In the genomic region with DNA sequence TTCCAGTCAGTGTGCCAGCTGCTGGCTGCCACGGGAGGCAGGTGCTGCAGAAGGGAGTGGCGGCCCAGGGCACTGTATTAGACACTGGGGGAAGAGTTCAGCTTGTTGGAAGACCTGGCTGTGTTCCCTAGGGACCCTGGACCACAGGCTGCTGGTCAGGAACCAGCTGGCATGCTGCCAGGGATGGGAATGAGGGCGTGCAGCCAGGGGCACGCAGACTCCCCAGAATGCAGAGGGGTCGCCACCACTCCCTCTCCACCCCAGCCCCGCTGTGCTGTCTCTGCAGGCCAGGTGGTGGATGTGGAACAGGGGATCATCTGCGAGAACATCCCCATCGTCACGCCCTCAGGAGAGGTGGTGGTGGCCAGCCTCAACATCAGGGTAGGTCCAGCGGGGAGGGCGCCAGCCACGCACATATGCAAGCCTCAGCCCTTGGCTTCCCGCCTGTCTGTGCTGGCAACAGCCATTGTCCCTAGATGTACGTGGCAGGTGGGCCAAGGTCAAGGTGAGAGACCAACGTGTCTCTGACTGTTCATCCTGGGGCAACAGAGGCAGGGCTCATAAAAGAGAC, we compare ENCODE assay signal across 18 cellular contexts. TPM values are rescaled to one million over a fixed set of nuclear protein-coding genes. Genes with fewer than 3 reads are reported as not detected.
DNase-seq lines count a peak whose midpoint lies in the region; ATAC-seq and TF ChIP-seq lines count a peak whose summit lies in the region.
"Had no signal": no experiment of that assay in that cellular context is flagged by ENCODE, and none has a peak within 500 bp of the region (broad histone marks: within the 10 kb centered on the region; RNA-seq: fewer than 3 reads in every experiment).

No MANE protein-coding gene starts in this region.

- no peak overlapping the region for H3K9ac ChIP-seq in SK-N-SH

- CTCF ChIA-PET in SK-N-SH (lab: Yijun Ruan, JAX) (no interaction called here), HEK293 (lab: Yijun Ruan, JAX) (no interaction called here)

- H3K9me3 Mint-ChIP-seq in stimulated activated effector memory CD8-positive, alpha-beta T cell treated with anti-CD3 and anti-CD28 coated beads, Interleukin-12 subunit alpha, Interleukin-12 subunit beta, amount 100 ng/mL, for 72 hours = no peaks in the 10 kb centered on the region
- H3K9me3 Mint-ChIP-seq: CD8-positive, alpha-beta T cell; GM23338 had no signal

- H4K20me1 ChIP-seq in SK-N-SH (ENCODE audit: insufficient read depth) = no peaks in the 10 kb centered on the region

- H3K4me3 ChIP-seq in SK-N-SH (ENCODE audit: low read depth in 2 of 2, low read length in 1 of 2) (no peak overlapping the region), HEK293 (ENCODE audit: low read depth, low read length) (no peak overlapping the region), SJCRH30 (no peak overlapping the region)
- H3K4me3 ChIP-seq: GM23338, PC-9 had no signal

- peaks cover 25% of the 10 kb centered on the region for H3K4me1 Mint-ChIP-seq in stimulated activated effector memory CD8-positive, alpha-beta T cell treated with anti-CD3 and anti-CD28 coated beads, Interleukin-12 subunit alpha, Interleukin-12 subunit beta, amount 100 ng/mL, for 72 hours

- H3K79me2 ChIP-seq in SK-N-SH (ENCODE audit: insufficient read depth) = no peaks in the 10 kb centered on the region

- no peaks in the 10 kb centered on the region for H3F3A ChIP-seq in SK-N-SH (replicated peaks; ENCODE audit: insufficient read depth)

- no peaks in the 10 kb centered on the region for H3K36me3 Mint-ChIP-seq in stimulated activated effector memory CD8-positive, alpha-beta T cell treated with anti-CD3 and anti-CD28 coated beads, Interleukin-12 subunit alpha, Interleukin-12 subunit beta, amount 100 ng/mL, for 72 hours

- POLR2A ChIA-PET in SK-N-SH (lab: Yijun Ruan, JAX) = no interaction called here
- POLR2A ChIA-PET in HEK293 (lab: Yijun Ruan, JAX) = no interaction called here

- H2AFZ ChIP-seq in SK-N-SH (ENCODE audit: low read depth) = no peak overlapping the region
- H2AFZ ChIP-seq: GM23338, PC-9 had no signal

- H3K9me2 ChIP-seq in SK-N-SH = no peaks in the 10 kb centered on the region

- H3K4me2 ChIP-seq in SK-N-SH = no peak overlapping the region
- H3K4me2 ChIP-seq: GM23338, PC-9 had no signal

- H3K27ac ChIP-seq in SK-N-SH (ENCODE audit: low read depth in 2 of 2, low read length in 1 of 2) (no peak overlapping the region), HEK293 (ENCODE audit: extremely low read depth, low read depth, low read length) (no peak overlapping the region), SJCRH30 (no peak overlapping the region)
- H3K27ac ChIP-seq: PC-9 had no signal

- no peak for ATAC-seq in SK-N-SH treated with all-trans-retinoic acid at 6 μM for 48 hours
- ATAC-seq in stimulated activated effector memory CD8-positive, alpha-beta T cell treated with anti-CD3 and anti-CD28 coated beads, Interleukin-12 subunit alpha, Interleukin-12 subunit beta, amount 100 ng/mL, for 72 hours = no peak
- ATAC-seq in HG02763 (IDR thresholded peaks at IDR 0.05; ENCODE audit: unreplicated experiment) = no peak
- ATAC-seq: CD8-positive, alpha-beta T cell; GM23338; HCT116 had no signal

- H3K27ac Mint-ChIP-seq in stimulated activated effector memory CD8-positive, alpha-beta T cell treated with anti-CD3 and anti-CD28 coated beads, Interleukin-12 subunit alpha, Interleukin-12 subunit beta, amount 100 ng/mL, for 72 hours = peak overlapping the region; percentile 67
- H3K27ac Mint-ChIP-seq: CD8-positive, alpha-beta T cell; GM23338 had no signal

- WGBS in SK-N-SH (ENCODE audit: low lambda C conversion rate) = 50% methylated on average over 2 of the region's 15 CpGs

- TF ChIP-seq CTCF in SK-N-SH (IDR thresholded peaks at IDR 0.05) (no peak), HEK293 (tag by site-specific recombination; IDR thresholded peaks at IDR 0.05) (no peak)

- no peak overlapping the region for H3K4me3 Mint-ChIP-seq in stimulated activated effector memory CD8-positive, alpha-beta T cell treated with anti-CD3 and anti-CD28 coated beads, Interleukin-12 subunit alpha, Interleukin-12 subunit beta, amount 100 ng/mL, for 72 hours
- H3K4me3 Mint-ChIP-seq: CD8-positive, alpha-beta T cell; GM23338 had no signal

- H3K36me3 ChIP-seq in SK-N-SH (replicated peaks in 1 of 2; ENCODE audit: control insufficient read depth in 1 of 2, insufficient read depth in 2 of 2, low read length in 1 of 2) = peaks cover 0 to 4% of the 10 kb centered on the region in 2 experiments
- H3K36me3 ChIP-seq in HEK293 (ENCODE audit: control insufficient read depth in 2 of 2, insufficient read depth in 1 of 2, low read length in 2 of 2) = peaks cover 0 to 28% of the 10 kb centered on the region in 2 experiments; a peak in 1 of 3 replicates
- no peaks in the 10 kb centered on the region for H3K36me3 ChIP-seq in SJCRH30

- TF ChIP-seq EP300 in SK-N-SH (IDR thresholded peaks at IDR 0.05; ENCODE audit: borderline replicate concordance in 1 of 2, low read depth in 1 of 2, low read length in 1 of 2) = no peak

- H3K27me3 ChIP-seq in SK-N-SH (ENCODE audit: insufficient read depth) (no peaks in the 10 kb centered on the region; the same call in none of the 2 replicates), SJCRH30 (no peaks in the 10 kb centered on the region)

- DNase-seq in SK-N-SH (peak; percentile 53), SJCRH30 (peak; percentile 20 to 22), NCI-H510A (lab: John Stamatoyannopoulos, UW) (no peak), DMS 273 treated with DMSO at 0.1 percent for 48 hours (lab: John Stamatoyannopoulos, UW) (no peak)
- no peak for DNase-seq in stimulated activated effector memory CD8-positive, alpha-beta T cell treated with anti-CD3 and anti-CD28 coated beads, Interleukin-12 subunit alpha, Interleukin-12 subunit beta, amount 100 ng/mL, for 72 hours (ENCODE audit: low spot score in 2 of 2)
- DNase-seq: CD8-positive, alpha-beta T cell; NCI-H1048; NCI-H1694; NCI-H2081 treated with DMSO at 0.1 percent for 48 hours; NCI-H2227 treated with DMSO at 0.1 percent for 48 hours; NCI-H524; PC-9 had no signal

- no peak for TF ChIP-seq RAD21 in SK-N-SH (IDR thresholded peaks at IDR 0.05; ENCODE audit: low read length)

- H3K9me3 ChIP-seq in SK-N-SH (no peaks in the 10 kb centered on the region), HEK293 (ENCODE audit: control insufficient read depth, insufficient read depth, low read depth, low read length) (no peaks in the 10 kb centered on the region), SJCRH30 (replicated peaks) (no peaks in the 10 kb centered on the region)

- H3K4me1 ChIP-seq in SK-N-SH (ENCODE audit: control insufficient read depth in 1 of 2, insufficient read depth in 2 of 2, low read depth in 1 of 2, low read length in 1 of 2) (peaks cover 0 to 7% of the 10 kb centered on the region in 2 experiments; a peak in 1 of 4 replicates), HEK293 (ENCODE audit: control insufficient read depth, insufficient read depth, low read length) (no peaks in the 10 kb centered on the region), SJCRH30 (no peaks in the 10 kb centered on the region)

TF ChIP-seq in SK-N-SH, 30 proteins besides CTCF, POLR2A, EP300 and RAD21 (continues in another document):
- TF ChIP-seq FOXM1 (IDR thresholded peaks at IDR 0.05; ENCODE audit: low read depth) = no peak
- no peak for TF ChIP-seq FOSL2 (IDR thresholded peaks at IDR 0.05; ENCODE audit: borderline replicate concordance, low read depth)
- TF ChIP-seq GATA2 (CRISPR knock-in tag; IDR thresholded peaks at IDR 0.05) = no peak
- TF ChIP-seq EZH2phosphoT487 (IDR thresholded peaks at IDR 0.05; ENCODE audit: borderline replicate concordance, low read depth) = no peak

TF ChIP-seq in HEK293, 187 proteins besides CTCF, POLR2A, EP300 and RAD21 (continues in another document):
- TF ChIP-seq, protein P1, sequence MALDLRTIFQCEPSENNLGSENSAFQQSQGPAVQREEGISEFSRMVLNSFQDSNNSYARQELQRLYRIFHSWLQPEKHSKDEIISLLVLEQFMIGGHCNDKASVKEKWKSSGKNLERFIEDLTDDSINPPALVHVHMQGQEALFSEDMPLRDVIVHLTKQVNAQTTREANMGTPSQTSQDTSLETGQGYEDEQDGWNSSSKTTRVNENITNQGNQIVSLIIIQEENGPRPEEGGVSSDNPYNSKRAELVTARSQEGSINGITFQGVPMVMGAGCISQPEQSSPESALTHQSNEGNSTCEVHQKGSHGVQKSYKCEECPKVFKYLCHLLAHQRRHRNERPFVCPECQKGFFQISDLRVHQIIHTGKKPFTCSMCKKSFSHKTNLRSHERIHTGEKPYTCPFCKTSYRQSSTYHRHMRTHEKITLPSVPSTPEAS (tag by site-specific recombination; IDR thresholded peaks at IDR 0.05) = no peak

RNA-seq across cellular contexts. Expression of gene ABCD1, which starts 12.3 kb away (rescaled TPM):
- 7.2 and 7.9 TPM in 2 replicates for polyA plus RNA-seq in SK-N-SH (2012; rRNA removed)
- polyA plus RNA-seq in SK-N-SH (2012; cell fraction: cytosol; rRNA removed) = 2.8 and 5.4 TPM in 2 replicates
- polyA plus RNA-seq in SK-N-SH (2012; cell fraction: nucleus; rRNA removed) = 17.4 and 18.9 TPM in 2 replicates
- total RNA-seq in SJCRH30 (2014; rRNA removed; shearing (Covaris generic)) = 4.8 and 4.9 TPM in 2 replicates

RNA-seq across cellular contexts. Expression of gene BCAP31, which starts 12.8 kb away (rescaled TPM):
- 173 and 220 TPM in 2 replicates for polyA plus RNA-seq in SK-N-SH (2012; rRNA removed)
- polyA plus RNA-seq in SK-N-SH (2012; cell fraction: cytosol; rRNA removed) = 161 and 178 TPM in 2 replicates
- polyA plus RNA-seq in SK-N-SH (2012; cell fraction: nucleus; rRNA removed) = 111 and 125 TPM in 2 replicates
- 77.9 and 78.0 TPM in 2 replicates for total RNA-seq in SJCRH30 (2014; rRNA removed; shearing (Covaris generic))

RNA-seq across cellular contexts. Expression of gene PLXNB3, which starts 27.1 kb away (rescaled TPM):
- polyA plus RNA-seq in SK-N-SH (2012; rRNA removed) = 13.8 and 15.5 TPM in 2 replicates
- 4.8 and 6.1 TPM in 2 replicates for polyA plus RNA-seq in SK-N-SH (2012; cell fraction: cytosol; rRNA removed)
- polyA plus RNA-seq in SK-N-SH (2012; cell fraction: nucleus; rRNA removed) = 102 and 172 TPM in 2 replicates
- total RNA-seq in SJCRH30 (2014; rRNA removed; shearing (Covaris generic)) = 2.0 and 3.7 TPM in 2 replicates

RNA-seq across cellular contexts. Expression of gene SRPK3, which starts 43.9 kb away (rescaled TPM):
- polyA plus RNA-seq in SK-N-SH (2012; rRNA removed) = 0.50 and 0.74 TPM in 2 replicates
- 0.08 and 0.19 TPM in 2 replicates for polyA plus RNA-seq in SK-N-SH (2012; cell fraction: cytosol; rRNA removed)
- polyA plus RNA-seq in SK-N-SH (2012; cell fraction: nucleus; rRNA removed) = 0.80 and 1.5 TPM in 2 replicates
- total RNA-seq in SJCRH30 (2014; rRNA removed; shearing (Covaris generic)) = 17.9 and 33.6 TPM in 2 replicates
- total RNA-seq: CD8-positive, alpha-beta T cell; GM23338; T-helper 2 cell treated with Interferon-gamma antibody and Interleukin-4, amounts not matched to agents 100 ng/mL and 5 ng/mL, for 36 hours had no signal

RNA-seq across cellular contexts. Expression of gene SLC6A8, which starts 49.2 kb away (rescaled TPM):
- 22.3 and 30.8 TPM in 2 replicates for polyA plus RNA-seq in SK-N-SH (2012; rRNA removed)
- 14.8 and 24.2 TPM in 2 replicates for polyA plus RNA-seq in SK-N-SH (2012; cell fraction: cytosol; rRNA removed)
- 64.5 and 67.9 TPM in 2 replicates for polyA plus RNA-seq in SK-N-SH (2012; cell fraction: nucleus; rRNA removed)
- 9.5 TPM in 2 replicates for total RNA-seq in SJCRH30 (2014; rRNA removed; shearing (Covaris generic))

Comparison
In these comparisons a context has a peak if more than half of its experiments do, and no peak if none do; other contexts are left out.
1. DNase-seq: peak in SK-N-SH (single experiment) and SJCRH30 (2 of 2); none in stimulated activated effector memory CD8-positive, alpha-beta T cell treated with anti-CD3 and anti-CD28 coated beads, Interleukin-12 subunit alpha, Interleukin-12 subunit beta, amount 100 ng/mL, for 72 hours (0 of 2), NCI-H510A (single experiment) and DMS 273 treated with DMSO at 0.1 percent for 48 hours (single experiment).
2. Of the 4 proteins assayed by ChIP-seq in both HEK293 and SK-N-SH: peak only in HEK293: PBX3; only in SK-N-SH: none; in both: none; in neither: 3.